ENCODE assay signal across 1 cellular context in the genomic region with DNA sequence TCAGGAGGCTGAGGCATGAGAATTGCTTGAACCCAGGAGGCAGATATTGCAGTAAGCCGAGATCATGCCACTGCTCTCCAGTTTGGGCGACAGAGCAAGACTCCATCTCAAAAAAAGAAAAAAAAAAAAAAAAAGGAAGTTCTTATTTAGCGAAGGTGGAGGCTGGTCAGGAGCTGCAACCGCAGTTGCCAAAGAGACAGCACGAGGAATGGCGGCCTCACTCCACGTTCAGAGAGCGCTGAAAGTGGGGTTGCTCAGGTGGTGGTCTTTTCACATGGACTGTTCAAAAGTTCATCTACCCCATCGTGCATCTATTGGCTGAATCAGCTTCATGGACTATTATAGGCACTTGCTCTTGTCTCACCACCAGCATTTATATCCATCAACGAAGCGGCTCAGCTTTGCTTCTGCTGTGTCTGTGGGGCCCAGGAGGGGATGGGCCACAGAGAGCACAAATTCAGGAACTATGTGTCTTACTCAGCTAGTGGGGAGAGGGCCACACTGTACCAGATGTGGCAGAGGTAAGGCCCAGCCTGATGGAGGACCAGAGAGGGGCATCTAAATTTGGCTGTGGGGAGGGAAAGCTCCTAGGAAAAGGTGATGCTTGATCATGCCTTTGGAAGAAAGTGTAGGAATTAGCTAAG.
TF ChIP-seq lines count a peak whose summit lies in the region.

No MANE protein-coding gene starts in this region.

TF ChIP-seq in K562, 482 proteins besides CTCF, POLR2A, EP300 and RAD21:
- TF ChIP-seq KHSRP (IDR thresholded peaks at IDR 0.05) (no peak), POLR2G (IDR thresholded peaks at IDR 0.05; ENCODE audit: low read depth, low read length) (peak; percentile 34)
